1 cellular context compared by ENCODE assay signal in the genomic region with DNA sequence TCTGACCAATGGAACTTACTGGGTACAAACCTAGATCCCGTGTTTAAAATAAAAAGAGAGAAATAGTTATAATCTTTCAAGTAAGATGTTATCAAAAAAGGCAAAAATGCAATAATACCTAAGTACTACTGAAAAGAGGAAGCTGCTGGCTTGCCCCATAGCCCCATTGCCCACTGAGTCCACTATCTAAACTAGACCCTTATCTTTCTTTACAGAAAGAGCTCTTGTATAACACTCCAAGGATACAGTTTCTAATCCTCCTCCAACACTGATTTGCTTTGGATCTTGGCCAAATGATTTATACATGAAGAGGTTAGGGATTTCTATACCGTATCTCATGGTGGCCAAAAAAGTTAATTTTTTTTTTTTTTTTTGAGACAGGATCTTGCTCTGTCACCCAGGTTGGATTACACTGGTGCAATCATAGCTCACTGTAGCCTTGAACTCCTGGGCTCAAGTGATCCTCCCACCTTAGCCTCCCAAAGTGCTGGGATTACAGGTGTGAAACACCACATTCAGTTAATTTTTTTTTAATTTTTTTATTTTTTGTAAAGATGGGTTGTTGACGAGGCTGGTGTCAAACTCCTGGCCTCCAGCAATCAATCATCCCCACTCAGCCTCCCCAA.
A peak's percentile ranks its signal among the peaks of the same experiment; 100 is the strongest.
TF ChIP-seq lines count a peak whose summit lies in the region.

No MANE protein-coding gene starts in this region.

TF ChIP-seq in HepG2, 621 proteins besides CTCF, POLR2A, EP300 and RAD21:
- TF ChIP-seq, protein P1, sequence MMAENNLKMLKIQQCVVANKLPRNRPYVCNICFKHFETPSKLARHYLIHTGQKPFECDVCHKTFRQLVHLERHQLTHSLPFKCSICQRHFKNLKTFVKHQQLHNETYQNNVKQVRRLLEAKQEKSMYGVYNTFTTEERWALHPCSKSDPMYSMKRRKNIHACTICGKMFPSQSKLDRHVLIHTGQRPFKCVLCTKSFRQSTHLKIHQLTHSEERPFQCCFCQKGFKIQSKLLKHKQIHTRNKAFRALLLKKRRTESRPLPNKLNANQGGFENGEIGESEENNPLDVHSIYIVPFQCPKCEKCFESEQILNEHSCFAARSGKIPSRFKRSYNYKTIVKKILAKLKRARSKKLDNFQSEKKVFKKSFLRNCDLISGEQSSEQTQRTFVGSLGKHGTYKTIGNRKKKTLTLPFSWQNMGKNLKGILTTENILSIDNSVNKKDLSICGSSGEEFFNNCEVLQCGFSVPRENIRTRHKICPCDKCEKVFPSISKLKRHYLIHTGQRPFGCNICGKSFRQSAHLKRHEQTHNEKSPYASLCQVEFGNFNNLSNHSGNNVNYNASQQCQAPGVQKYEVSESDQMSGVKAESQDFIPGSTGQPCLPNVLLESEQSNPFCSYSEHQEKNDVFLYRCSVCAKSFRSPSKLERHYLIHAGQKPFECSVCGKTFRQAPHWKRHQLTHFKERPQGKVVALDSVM (CRISPR knock-in tag; IDR thresholded peaks at IDR 0.05) = peak; percentile 78
- no peak for TF ChIP-seq RXRA (CRISPR knock-in tag; IDR thresholded peaks at IDR 0.05)
- no peak for TF ChIP-seq ZNF839 (CRISPR knock-in tag; IDR thresholded peaks at IDR 0.05; ENCODE audit: borderline replicate concordance)
- no peak for TF ChIP-seq THYN1 (CRISPR knock-in tag; IDR thresholded peaks at IDR 0.05; ENCODE audit: borderline replicate concordance, low read depth)
- TF ChIP-seq, protein P2, sequence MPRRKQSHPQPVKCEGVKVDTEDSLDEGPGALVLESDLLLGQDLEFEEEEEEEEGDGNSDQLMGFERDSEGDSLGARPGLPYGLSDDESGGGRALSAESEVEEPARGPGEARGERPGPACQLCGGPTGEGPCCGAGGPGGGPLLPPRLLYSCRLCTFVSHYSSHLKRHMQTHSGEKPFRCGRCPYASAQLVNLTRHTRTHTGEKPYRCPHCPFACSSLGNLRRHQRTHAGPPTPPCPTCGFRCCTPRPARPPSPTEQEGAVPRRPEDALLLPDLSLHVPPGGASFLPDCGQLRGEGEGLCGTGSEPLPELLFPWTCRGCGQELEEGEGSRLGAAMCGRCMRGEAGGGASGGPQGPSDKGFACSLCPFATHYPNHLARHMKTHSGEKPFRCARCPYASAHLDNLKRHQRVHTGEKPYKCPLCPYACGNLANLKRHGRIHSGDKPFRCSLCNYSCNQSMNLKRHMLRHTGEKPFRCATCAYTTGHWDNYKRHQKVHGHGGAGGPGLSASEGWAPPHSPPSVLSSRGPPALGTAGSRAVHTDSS (CRISPR knock-in tag; conservative IDR thresholded peaks at IDR 0.05) = no peak
- no peak for TF ChIP-seq ATRX (CRISPR knock-in tag; IDR thresholded peaks at IDR 0.05; ENCODE audit: borderline replicate concordance)
- no peak for TF ChIP-seq AGO2 (optimal IDR thresholded peaks at IDR 0.05; ENCODE audit: low read depth, low read length)
